Comparison of ENCODE assay signal across 24 cellular contexts in the genomic region with DNA sequence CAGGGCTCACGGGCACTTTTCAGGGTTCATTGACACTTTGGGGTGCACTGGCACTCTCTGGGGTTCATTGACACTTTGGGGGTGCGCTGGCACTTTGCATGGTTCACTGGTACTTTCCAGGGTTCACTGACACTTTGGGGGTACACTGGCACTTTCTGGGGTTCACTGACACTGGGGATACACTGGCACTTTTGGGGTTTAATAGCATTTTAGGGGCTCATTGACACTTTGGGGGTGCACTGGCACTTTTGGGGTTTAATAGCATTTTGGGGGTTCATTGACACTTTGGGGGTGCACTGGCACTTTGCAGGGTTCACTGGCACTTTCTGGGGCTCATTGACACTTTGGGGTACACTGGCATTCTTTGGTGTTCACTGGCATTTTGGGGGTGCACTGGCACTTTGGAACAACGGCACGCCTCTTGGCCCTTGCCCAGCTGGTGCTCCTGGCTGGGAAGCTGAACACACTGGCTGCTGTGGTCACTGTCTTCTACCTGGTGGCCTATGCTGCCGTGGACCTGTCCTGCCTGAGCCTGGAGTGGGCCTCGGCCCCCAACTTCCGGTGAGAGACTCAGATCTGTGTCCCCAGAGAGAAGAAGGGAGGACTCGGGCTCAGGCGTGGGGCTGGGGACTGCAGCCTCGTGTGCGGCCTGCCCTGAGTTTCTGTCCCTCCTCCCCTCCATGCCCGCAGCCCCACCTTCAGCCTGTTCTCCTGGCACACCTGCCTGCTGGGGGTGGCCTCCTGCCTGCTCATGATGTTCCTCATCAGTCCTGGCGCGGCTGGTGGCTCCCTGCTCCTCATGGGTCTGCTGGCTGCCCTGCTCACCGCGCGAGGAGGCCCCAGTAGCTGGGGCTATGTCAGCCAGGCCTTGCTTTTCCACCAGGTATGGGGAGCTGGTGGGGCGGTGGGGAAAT.
"Had no signal": no experiment of that assay in that cellular context is flagged by ENCODE, and none has a peak within 500 bp of the region (broad histone marks: within the 10 kb centered on the region; RNA-seq: fewer than 3 reads in every experiment).

No MANE protein-coding gene starts in this region.

- H3K27ac Mint-ChIP-seq: activated naive CD8-positive, alpha-beta T cell; activated T-cell treated with anti-CD3 and anti-CD28 coated beads, Interleukin-2, amount 50 U/mL, for 72 hours had no signal

- H3K27me3 ChIP-seq: esophagus squamous epithelium, right atrium auricular region, transverse colon had no signal

- H3K9me3 Mint-ChIP-seq: activated T-cell treated with anti-CD3 and anti-CD28 coated beads, Interleukin-2, amount 50 U/mL, for 72 hours; naive thymus-derived CD8-positive, alpha-beta T cell; neural crest cell had no signal

- DNase-seq: activated CD4-positive, alpha-beta T cell treated with anti-CD3 and anti-CD28 coated beads for 4 hours; activated CD4-positive, alpha-beta T cell treated with anti-CD3 and anti-CD28 coated beads, Interleukin-2, amount 50 U/mL, for 4 hours; activated effector memory CD4-positive, alpha-beta T cell treated with Interleukin-2 at 50 U/mL for 16 hours; activated naive CD4-positive, alpha-beta T cell treated with Interleukin-2 at 50 U/mL for 16 hours; activated T-cell treated with anti-CD3 and anti-CD28 coated beads for 4 hours; activated T-cell treated with anti-CD3 and anti-CD28 coated beads, Interleukin-2, amount 50 U/mL, for 72 hours; anterior cingulate cortex; dermis blood vessel endothelial cell; effector CD4-positive, alpha-beta T cell; esophagus squamous epithelium; foreskin melanocyte; left colon; mammary epithelial cell; midbrain; occipital lobe; stimulated activated CD4-positive, alpha-beta T cell treated with anti-CD3 and anti-CD28 coated beads, Interleukin-15, amount 100 ng/mL, for 24 hours; stimulated activated naive CD4-positive, alpha-beta T cell treated with Interleukin-2 at 50 U/mL for 16 hours; transverse colon had no signal

- H3K4me3 ChIP-seq: esophagus squamous epithelium, right atrium auricular region, transverse colon had no signal

- H3K27ac ChIP-seq: epithelial cell of prostate, esophagus squamous epithelium, right atrium auricular region, transverse colon, VCaP had no signal

- H3K9me3 ChIP-seq: esophagus squamous epithelium, right atrium auricular region, transverse colon had no signal

- H3K27me3 Mint-ChIP-seq: activated naive CD8-positive, alpha-beta T cell; naive thymus-derived CD8-positive, alpha-beta T cell had no signal

- ATAC-seq: activated T-cell treated with anti-CD3 and anti-CD28 coated beads, Interleukin-2, amount 50 U/mL, for 72 hours; left colon; naive thymus-derived CD8-positive, alpha-beta T cell had no signal

- H3K36me3 ChIP-seq: right atrium auricular region, transverse colon had no signal

- H3K4me3 Mint-ChIP-seq: activated naive CD8-positive, alpha-beta T cell; activated T-cell treated with anti-CD3 and anti-CD28 coated beads, Interleukin-2, amount 50 U/mL, for 72 hours; neural crest cell had no signal
